14 cellular contexts compared by ENCODE assay signal in the genomic region with DNA sequence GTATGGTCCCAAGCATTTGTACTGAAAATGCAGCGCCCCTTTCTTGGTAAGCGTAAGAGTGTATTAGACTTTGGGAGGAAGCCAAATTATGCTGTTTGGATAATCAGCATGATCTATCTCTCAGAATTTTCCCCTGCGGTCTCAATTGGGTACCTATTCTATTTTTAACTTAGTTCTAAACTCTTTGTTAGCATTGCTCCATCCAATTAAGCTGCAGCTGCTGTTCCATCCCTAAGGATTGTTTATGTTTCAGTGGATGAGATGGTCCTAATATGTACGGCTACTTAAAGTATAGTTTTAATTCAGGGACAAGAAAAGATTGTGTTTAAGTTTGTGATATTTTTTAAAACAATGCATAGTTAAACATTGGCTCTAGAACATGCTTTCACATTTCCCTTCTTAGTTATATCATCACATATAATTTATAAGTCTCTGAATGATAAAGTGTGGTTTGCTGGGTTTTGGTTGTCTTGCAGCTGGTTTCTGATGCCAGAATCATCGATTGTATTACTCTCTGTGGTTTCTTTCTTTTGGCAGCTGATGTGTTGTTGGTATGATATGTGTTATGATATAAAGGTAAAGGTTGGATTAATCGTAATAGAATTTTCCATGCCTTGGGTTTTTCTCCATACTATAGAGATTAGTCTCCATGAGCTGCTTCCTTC. TPM values are rescaled to one million over a fixed set of nuclear protein-coding genes. Genes with fewer than 3 reads are reported as not detected.
DNase-seq lines count a peak whose midpoint lies in the region; ATAC-seq and TF ChIP-seq lines count a peak whose summit lies in the region.
"Had no signal": no experiment of that assay in that cellular context is flagged by ENCODE, and none has a peak within 500 bp of the region (broad histone marks: within the 10 kb centered on the region; RNA-seq: fewer than 3 reads in every experiment).

No MANE protein-coding gene starts in this region.

- CTCF ChIA-PET in activated B cell treated with CpG ODN at 0.5 μM for 24 hours (lab: Charles Lee): no interaction called here

- peaks cover 12% of the 10 kb centered on the region for H3K36me3 Mint-ChIP-seq in CD4-positive, CD25-positive, alpha-beta regulatory T cell
- H3K36me3 Mint-ChIP-seq in activated B cell treated with CpG ODN at 0.5 μM for 24 hours (ENCODE audit: low read depth): peaks cover 44% of the 10 kb centered on the region

- 62% methylated on average over 6 of the region's 6 CpGs for WGBS in right cardiac atrium

- peaks cover 17% of the 10 kb centered on the region for H3K4me1 ChIP-seq in CD4-positive, CD25-positive, alpha-beta regulatory T cell (ENCODE audit: control insufficient read depth, insufficient read depth, low read length, poor library complexity, severe bottlenecking)
- peaks cover 70% of the 10 kb centered on the region for H3K4me1 ChIP-seq in foreskin keratinocyte
- H3K4me1 ChIP-seq in right cardiac atrium (ENCODE audit: control insufficient read depth, insufficient read depth, low read length): peaks cover 6% of the 10 kb centered on the region

- intact Hi-C loops in activated B cell treated with CpG ODN at 0.5 μM for 24 hours (cut with micrococcal nuclease): no loop called here
- intact Hi-C loops in right cardiac atrium (cut with DNase I): no loop called here

- peak in 1 of 3 donors; percentile 6 for DNase-seq in CD4-positive, CD25-positive, alpha-beta regulatory T cell
- peak; percentile 35 for DNase-seq in Jurkat, Clone E6-1 (ENCODE audit: low read depth, low spot score)
- DNase-seq in activated B cell treated with CpG ODN at 0.5 μM for 24 hours (no peak), foreskin keratinocyte (peak in 1 of 2 donors; percentile 47), right cardiac atrium (no peak), DMS153 (lab: John Stamatoyannopoulos, UW) (no peak), SKM-1 (lab: John Stamatoyannopoulos, UW; ENCODE audit: unreplicated experiment) (no peak)
- DNase-seq in activated CD4-positive, alpha-beta T cell treated with anti-CD3 and anti-CD28 coated beads for 48 hours: no peak
- DNase-seq: activated CD4-positive, CD25-positive, alpha-beta regulatory T cell treated with anti-CD3 and anti-CD28 coated beads, Interleukin-2, amount 50 U/mL, for 72 hours; EL; naive B cell; retina; stomach had no signal

- H3K9me3 ChIP-seq in CD4-positive, CD25-positive, alpha-beta regulatory T cell (ENCODE audit: control insufficient read depth in 2 of 2, low read length in 2 of 2): no peaks in the 10 kb centered on the region
- H3K9me3 ChIP-seq in right cardiac atrium (ENCODE audit: control insufficient read depth, low read length): no peaks in the 10 kb centered on the region
- H3K9me3 ChIP-seq: stomach had no signal

- no peak overlapping the region for H3K4me3 ChIP-seq in CD4-positive, CD25-positive, alpha-beta regulatory T cell (ENCODE audit: low read depth, low read length)
- no peak overlapping the region for H3K4me3 ChIP-seq in Jurkat, Clone E6-1 (ENCODE audit: low read length)
- H3K4me3 ChIP-seq in right cardiac atrium (ENCODE audit: low read length): no peak overlapping the region
- H3K4me3 ChIP-seq: stomach had no signal

- peaks cover 14% of the 10 kb centered on the region for H3K36me3 ChIP-seq in CD4-positive, CD25-positive, alpha-beta regulatory T cell (ENCODE audit: control insufficient read depth, insufficient read depth, low read length)

- H3K27ac ChIP-seq in CD4-positive, CD25-positive, alpha-beta regulatory T cell (ENCODE audit: insufficient read depth, low read length, poor library complexity, severe bottlenecking): peak overlapping the region; percentile 7
- H3K27ac ChIP-seq in foreskin keratinocyte (peak overlapping the region; percentile 44), right cardiac atrium (ENCODE audit: low read length) (no peak overlapping the region)

- ATAC-seq in CD4-positive, CD25-positive, alpha-beta regulatory T cell (ENCODE audit: low read depth in 2 of 2): no peak
- ATAC-seq in activated B cell treated with CpG ODN at 0.5 μM for 24 hours (ENCODE audit: low read depth): no peak
- ATAC-seq in foreskin keratinocyte: no peak
- no peak for ATAC-seq in right cardiac atrium

- H3K27me3 ChIP-seq in CD4-positive, CD25-positive, alpha-beta regulatory T cell (ENCODE audit: control insufficient read depth, insufficient read depth, low read length): no peaks in the 10 kb centered on the region
- H3K27me3 ChIP-seq in foreskin keratinocyte (no peaks in the 10 kb centered on the region), right cardiac atrium (ENCODE audit: control insufficient read depth, insufficient read depth) (no peaks in the 10 kb centered on the region)
- H3K27me3 ChIP-seq: stomach had no signal

- POLR2A ChIA-PET in activated B cell treated with CpG ODN at 0.5 μM for 24 hours (lab: Charles Lee): no interaction called here

- peaks cover 45 to 69% (median 59%) of the 10 kb centered on the region in 4 donors for H3K4me1 Mint-ChIP-seq in CD4-positive, CD25-positive, alpha-beta regulatory T cell
- peaks cover 27% of the 10 kb centered on the region for H3K4me1 Mint-ChIP-seq in activated B cell treated with CpG ODN at 0.5 μM for 24 hours

- no peaks in the 10 kb centered on the region for H3K27me3 Mint-ChIP-seq in CD4-positive, CD25-positive, alpha-beta regulatory T cell
- no peaks in the 10 kb centered on the region for H3K27me3 Mint-ChIP-seq in activated B cell treated with CpG ODN at 0.5 μM for 24 hours
- H3K27me3 Mint-ChIP-seq: naive B cell had no signal

- peak overlapping the region in 2 of 3 donors; percentile 39 to 77 for H3K27ac Mint-ChIP-seq in CD4-positive, CD25-positive, alpha-beta regulatory T cell
- H3K27ac Mint-ChIP-seq in activated B cell treated with CpG ODN at 0.5 μM for 24 hours: peak overlapping the region; percentile 31
- H3K27ac Mint-ChIP-seq: activated T-helper 1 cell treated with anti-CD3 and anti-CD28 coated beads, Interleukin-12 subunit alpha, Interleukin-12 subunit beta, Interleukin-2, Interleukin-4 antibody, amounts not matched to agents 30 ng/mL and 10 ng/mL and 1 ng/mL, durations not matched to agents 14 hours and 24 hours and 36 hours had no signal

- TF ChIP-seq CTCF in activated B cell treated with CpG ODN at 0.5 μM for 24 hours (IDR thresholded peaks at IDR 0.05): no peak
- no peak for TF ChIP-seq CTCF in foreskin keratinocyte (conservative IDR thresholded peaks at IDR 0.05)

- H3K9me3 Mint-ChIP-seq in CD4-positive, CD25-positive, alpha-beta regulatory T cell: no peaks in the 10 kb centered on the region
- no peaks in the 10 kb centered on the region for H3K9me3 Mint-ChIP-seq in activated B cell treated with CpG ODN at 0.5 μM for 24 hours
- H3K9me3 Mint-ChIP-seq: activated T-helper 1 cell treated with anti-CD3 and anti-CD28 coated beads, Interleukin-12 subunit alpha, Interleukin-12 subunit beta, Interleukin-2, Interleukin-4 antibody, amounts not matched to agents 30 ng/mL and 10 ng/mL and 1 ng/mL, durations not matched to agents 14 hours and 24 hours and 36 hours; naive B cell had no signal

- peak overlapping the region in 1 of 4 donors; percentile 6 for H3K4me3 Mint-ChIP-seq in CD4-positive, CD25-positive, alpha-beta regulatory T cell
- no peak overlapping the region for H3K4me3 Mint-ChIP-seq in activated B cell treated with CpG ODN at 0.5 μM for 24 hours
- H3K4me3 Mint-ChIP-seq: activated T-helper 1 cell treated with anti-CD3 and anti-CD28 coated beads, Interleukin-12 subunit alpha, Interleukin-12 subunit beta, Interleukin-2, Interleukin-4 antibody, amounts not matched to agents 30 ng/mL and 10 ng/mL and 1 ng/mL, durations not matched to agents 14 hours and 24 hours and 36 hours; naive B cell had no signal

RNA-seq across cellular contexts. Expression of a gene that starts 15.1 kb away (rescaled TPM):
- total RNA-seq in CD4-positive, CD25-positive, alpha-beta regulatory T cell: 150 TPM
- polyA plus RNA-seq in CD4-positive, CD25-positive, alpha-beta regulatory T cell: 100 to 1,000 TPM; 184 to 239 (median 211) TPM
- 169 TPM for polyA plus RNA-seq in Jurkat, Clone E6-1 (2012; ENCODE audit: insufficient read depth, insufficient read length)
- total RNA-seq in activated B cell treated with CpG ODN at 0.5 μM for 24 hours (114 and 121 TPM in 2 replicates), foreskin keratinocyte (153 and 159 TPM in 2 replicates), right cardiac atrium (10 to 100 TPM; 58.2 to 92.3 (median 82.5) TPM)
- polyA plus RNA-seq in foreskin keratinocyte (226 and 227 TPM in 2 replicates), right cardiac atrium (72.6 TPM)

RNA-seq across cellular contexts. Expression of a gene that starts 16.4 kb away (rescaled TPM):
- total RNA-seq in CD4-positive, CD25-positive, alpha-beta regulatory T cell: 6.5 TPM
- polyA plus RNA-seq in CD4-positive, CD25-positive, alpha-beta regulatory T cell: 1 to 10 TPM; 3.7 to 5.0 (median 4.8) TPM
- polyA plus RNA-seq in Jurkat, Clone E6-1 (2012; ENCODE audit: insufficient read depth, insufficient read length): 6.6 TPM
- total RNA-seq in activated B cell treated with CpG ODN at 0.5 μM for 24 hours: 6.1 and 7.1 TPM in 2 replicates
- total RNA-seq in foreskin keratinocyte: 17.6 and 19.4 TPM in 2 replicates
- 4.3 and 4.8 TPM in 2 replicates for polyA plus RNA-seq in foreskin keratinocyte
- 10 to 100 TPM in 3 of 4 donors, 1 to 10 TPM in 1; 9.1 to 15.3 (median 10.8) TPM for total RNA-seq in right cardiac atrium
- 4.5 TPM for polyA plus RNA-seq in right cardiac atrium
